16 cellular contexts compared by ENCODE assay signal in the genomic region with DNA sequence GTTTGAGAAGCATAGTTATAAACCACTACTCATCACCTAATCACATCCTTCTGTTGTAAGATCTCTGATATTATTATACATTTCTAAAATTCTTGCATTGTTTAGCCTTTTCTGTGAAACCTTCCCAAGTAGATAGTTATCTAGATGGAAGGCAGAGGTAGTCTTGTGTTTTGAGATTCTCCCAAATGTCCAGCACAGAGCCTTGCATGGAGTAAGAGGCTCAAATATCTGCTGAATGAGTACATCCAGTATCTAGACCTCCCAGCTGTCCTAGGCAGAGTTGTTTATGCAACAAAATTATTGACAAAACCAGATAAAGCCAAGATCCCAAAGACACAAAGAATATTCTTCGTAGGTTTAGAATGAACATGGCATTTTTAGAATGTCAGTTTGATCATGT.
A peak's percentile ranks its signal among the peaks of the same experiment; 100 is the strongest.
DNase-seq lines count a peak whose midpoint lies in the region; ATAC-seq and TF ChIP-seq lines count a peak whose summit lies in the region.
"Had no signal": no experiment of that assay in that cellular context is flagged by ENCODE, and none has a peak within 500 bp of the region (broad histone marks: within the 10 kb centered on the region; RNA-seq: fewer than 3 reads in every experiment).

No MANE protein-coding gene starts in this region.

- H3K36me3 ChIP-seq in brain microvascular endothelial cell (replicated peaks), result no peaks in the 10 kb centered on the region
- H3K36me3 ChIP-seq: SJSA1 had no signal

- no peak for ATAC-seq in GM19324 (IDR thresholded peaks at IDR 0.05; ENCODE audit: low FRiP score, unreplicated experiment)
- ATAC-seq: HCT116 had no signal

- POLR2A ChIA-PET in AG04449 (lab: Yijun Ruan, JAX), result interaction anchor here (0.7 to 0.9 kb wide), 2 partner anchors 18 to 61 kb away, joined by 3 to 5 read pairs; no protein-coding TSS in a partner anchor

- CTCF ChIA-PET in AG04449 (lab: Yijun Ruan, JAX), result interaction anchor here (1.0 kb wide), 1 partner anchor 63 kb away, joined by 3 read pairs; no protein-coding TSS in a partner anchor

- in situ Hi-C loops in brain microvascular endothelial cell (cut with HindIII; ENCODE audit: low pct_ligation_motif_present, low sequenced_read_pairs), result no loop called here

- no peak overlapping the region for H3K4me3 ChIP-seq in AG04449 (ENCODE audit: low read depth, low read length)
- no peak overlapping the region for H3K4me3 ChIP-seq in brain microvascular endothelial cell (ENCODE audit: low read depth, low read length)
- H3K4me3 ChIP-seq in fibroblast of villous mesenchyme (ENCODE audit: low read depth, low read length), result no peak overlapping the region
- H3K4me3 ChIP-seq: SJSA1 had no signal

- no peak for TF ChIP-seq CTCF in AG04449 (IDR thresholded peaks at IDR 0.05; ENCODE audit: insufficient read depth, low read length, missing control alignments)
- TF ChIP-seq CTCF in brain microvascular endothelial cell (IDR thresholded peaks at IDR 0.05; ENCODE audit: low read depth, low read length, missing control alignments), result no peak
- TF ChIP-seq CTCF in fibroblast of villous mesenchyme (IDR thresholded peaks at IDR 0.05; ENCODE audit: insufficient read depth, low read depth, low read length), result no peak

- DNase-seq in AG04449 (ENCODE audit: low read depth, low spot score), result peak; percentile 12
- peak; percentile 65 for DNase-seq in HS-27A (ENCODE audit: low read depth)
- peak; percentile 40 for DNase-seq in brain microvascular endothelial cell
- DNase-seq in fibroblast of villous mesenchyme (ENCODE audit: low read depth), result peak; percentile 20
- no peak for DNase-seq in NCI-H345 (lab: John Stamatoyannopoulos, UW)
- no peak for DNase-seq in kidney glomerular epithelial cell (lab: John Stamatoyannopoulos, UW)
- DNase-seq in activated CD4-positive, alpha-beta T cell treated with anti-CD3 and anti-CD28 coated beads for 1 hour, result no peak
- DNase-seq: 8988T, DMS79, MV-4-11, NCI-H1105 treated with DMSO at 0.1 percent for 48 hours, NCI-H2029 treated with DMSO at 0.1 percent for 48 hours, NCI-H526 had no signal

- H3K27me3 ChIP-seq in brain microvascular endothelial cell (replicated peaks), result no peaks in the 10 kb centered on the region
- H3K27me3 ChIP-seq: SJSA1 had no signal

- peak overlapping the region; percentile 75 for H3K27ac ChIP-seq in brain microvascular endothelial cell
- H3K27ac ChIP-seq: SJSA1 had no signal

Comparison
In these comparisons a context has a peak if more than half of its experiments do, and no peak if none do; other contexts are left out.
1. DNase-seq: peak in AG04449 (single experiment), HS-27A (single experiment), brain microvascular endothelial cell (single experiment) and fibroblast of villous mesenchyme (single experiment); none in NCI-H345 (single experiment), kidney glomerular epithelial cell (single experiment) and activated CD4-positive, alpha-beta T cell treated with anti-CD3 and anti-CD28 coated beads for 1 hour (single experiment).